In the genomic region with DNA sequence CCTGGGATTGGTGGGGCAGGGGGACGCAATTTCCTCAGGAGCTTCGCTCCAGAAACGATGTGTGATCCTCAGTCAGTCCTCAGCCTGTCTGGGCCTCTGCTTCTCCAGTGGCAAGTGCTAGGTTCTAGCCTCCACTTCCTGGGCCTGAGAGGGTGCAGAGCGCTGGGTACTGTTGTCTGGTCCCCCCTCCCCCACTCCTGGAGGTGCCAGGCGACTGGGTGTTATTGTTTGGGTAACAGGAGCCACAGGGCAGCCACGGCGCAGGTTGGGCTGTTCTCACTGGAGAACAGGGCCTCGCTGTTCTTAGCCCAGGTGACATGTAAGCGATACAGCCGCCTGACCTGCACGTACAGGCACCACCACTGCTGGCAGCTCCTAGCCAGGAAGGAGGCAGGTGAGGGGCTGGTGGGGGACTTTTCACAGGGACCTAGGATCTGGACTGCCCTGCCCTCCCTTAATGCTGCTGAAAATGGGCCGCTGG, we compare ENCODE assay signal across 9 cellular contexts. TPM values are rescaled to one million over a fixed set of nuclear protein-coding genes. Genes with fewer than 3 reads are reported as not detected.
A peak's percentile ranks its signal among the peaks of the same experiment; 100 is the strongest.
DNase-seq lines count a peak whose midpoint lies in the region; ATAC-seq and TF ChIP-seq lines count a peak whose summit lies in the region.
"Had no signal": no experiment of that assay in that cellular context is flagged by ENCODE, and none has a peak within 500 bp of the region (broad histone marks: within the 10 kb centered on the region; RNA-seq: fewer than 3 reads in every experiment).

No MANE protein-coding gene starts in this region.

- peak overlapping the region; percentile 91 for H3K4me2 ChIP-seq in PC-9

- no peak overlapping the region for H3K27ac Mint-ChIP-seq in activated naive CD4-positive, alpha-beta T cell treated with anti-CD3 and anti-CD28 coated beads for 36 hours
- H3K27ac Mint-ChIP-seq in activated T-helper 2 cell treated with anti-CD3 and anti-CD28 coated beads, Interferon-gamma antibody, Interleukin-2, Interleukin-4, amounts not matched to agents 10 μg/mL and 5 μg/mL and 100 μg/mL, durations not matched to agents 14 hours and 24 hours and 36 hours, result no peak overlapping the region
- H3K27ac Mint-ChIP-seq: activated CD8-positive, alpha-beta memory T cell treated with anti-CD3 and anti-CD28 coated beads, Interleukin-2, amount 10 ng/mL, durations not matched to agents 7 days and 5 days had no signal

- no peaks in the 10 kb centered on the region for H4K20me1 ChIP-seq in PC-9 (ENCODE audit: insufficient read depth)

- no TSS peak for BruUV-seq in PC-9 (replicated peaks; lab: Mats Ljungman, UMichigan)

- no peak for ATAC-seq in GM21381 (IDR thresholded peaks at IDR 0.05; ENCODE audit: unreplicated experiment)
- ATAC-seq: activated CD8-positive, alpha-beta memory T cell treated with anti-CD3 and anti-CD28 coated beads, Interleukin-2, amount 10 ng/mL, durations not matched to agents 7 days and 5 days had no signal

- peak overlapping the region; percentile 63 for H2AFZ ChIP-seq in PC-9

- H3K4me3 ChIP-seq in HEK293 (ENCODE audit: low read depth, low read length) (no peak overlapping the region), PC-9 (peak overlapping the region; percentile 80), iPS-18c (ENCODE audit: insufficient read depth, low read depth, low read length) (peak overlapping the region; percentile 88; the same call in 1 of the 2 replicates), skin epidermis (peak overlapping the region in 5 of 7 experiments; percentile 56 to 94 (median 80))

- H3K36me3 Mint-ChIP-seq in activated naive CD4-positive, alpha-beta T cell treated with anti-CD3 and anti-CD28 coated beads for 36 hours (ENCODE audit: low read depth), result no peaks in the 10 kb centered on the region
- H3K36me3 Mint-ChIP-seq in activated T-helper 2 cell treated with anti-CD3 and anti-CD28 coated beads, Interferon-gamma antibody, Interleukin-2, Interleukin-4, amounts not matched to agents 10 μg/mL and 5 μg/mL and 100 μg/mL, durations not matched to agents 14 hours and 24 hours and 36 hours (ENCODE audit: low read depth), result no peaks in the 10 kb centered on the region
- H3K36me3 Mint-ChIP-seq: activated CD8-positive, alpha-beta memory T cell treated with anti-CD3 and anti-CD28 coated beads, Interleukin-2, amount 10 ng/mL, durations not matched to agents 7 days and 5 days had no signal

- no peak overlapping the region for H3K4me3 Mint-ChIP-seq in activated naive CD4-positive, alpha-beta T cell treated with anti-CD3 and anti-CD28 coated beads for 36 hours
- H3K4me3 Mint-ChIP-seq in activated T-helper 2 cell treated with anti-CD3 and anti-CD28 coated beads, Interferon-gamma antibody, Interleukin-2, Interleukin-4, amounts not matched to agents 10 μg/mL and 5 μg/mL and 100 μg/mL, durations not matched to agents 14 hours and 24 hours and 36 hours (ENCODE audit: low read depth), result no peak overlapping the region
- H3K4me3 Mint-ChIP-seq: activated CD8-positive, alpha-beta memory T cell treated with anti-CD3 and anti-CD28 coated beads, Interleukin-2, amount 10 ng/mL, durations not matched to agents 7 days and 5 days had no signal

- H3K36me3 ChIP-seq in HEK293 (ENCODE audit: control insufficient read depth in 2 of 2, insufficient read depth in 1 of 2, low read length in 2 of 2), result peaks cover 0 to 6% of the 10 kb centered on the region in 2 experiments; a peak in 1 of 3 replicates
- no peaks in the 10 kb centered on the region for H3K36me3 ChIP-seq in PC-9 (ENCODE audit: low read depth)

- no peak for TF ChIP-seq CTCF in HEK293 (tag by site-specific recombination; IDR thresholded peaks at IDR 0.05)
- no peak for TF ChIP-seq CTCF in PC-9 (conservative IDR thresholded peaks at IDR 0.05)

- no peaks in the 10 kb centered on the region for H3K27me3 Mint-ChIP-seq in activated naive CD4-positive, alpha-beta T cell treated with anti-CD3 and anti-CD28 coated beads for 36 hours (ENCODE audit: low read depth)
- H3K27me3 Mint-ChIP-seq in activated T-helper 2 cell treated with anti-CD3 and anti-CD28 coated beads, Interferon-gamma antibody, Interleukin-2, Interleukin-4, amounts not matched to agents 10 μg/mL and 5 μg/mL and 100 μg/mL, durations not matched to agents 14 hours and 24 hours and 36 hours (ENCODE audit: low read depth), result peaks cover 2% of the 10 kb centered on the region

- H3K4me1 ChIP-seq in HEK293 (ENCODE audit: control insufficient read depth, insufficient read depth, low read length), result 0 out of 2 replicates have a peak, but pooled peaks cover 6% of the 10 kb centered on the region
- peaks cover 18% of the 10 kb centered on the region for H3K4me1 ChIP-seq in PC-9 (replicated peaks; ENCODE audit: insufficient read depth)

- H3K27ac ChIP-seq in HEK293 (ENCODE audit: extremely low read depth, low read depth, low read length) (0 out of 2 replicates have a peak overlapping the region, but pooled peaks have one; percentile 0), PC-9 (peak overlapping the region; percentile 74), skin epidermis (peak overlapping the region in 18 of 21 experiments; percentile 11 to 87 (median 73))

- peaks cover 37% of the 10 kb centered on the region for H3K79me2 ChIP-seq in PC-9 (ENCODE audit: low read depth)

- peaks cover 13% of the 10 kb centered on the region for H3F3A ChIP-seq in PC-9 (ENCODE audit: insufficient read depth, low read depth)

- H3K27me3 ChIP-seq in PC-9 (ENCODE audit: insufficient read depth, low read depth), result no peaks in the 10 kb centered on the region

- CTCF ChIA-PET in HEK293 (lab: Yijun Ruan, JAX) (interaction anchor here (2.2 to 2.5 kb wide), 2 partner anchors 10 to 31 kb away, joined by 8 to 19 read pairs; no protein-coding TSS in a partner anchor), PC-9 (lab: Charles Lee) (interaction anchor here (0.5 to 1.2 kb wide), 5 partner anchors 28 to 834 kb away, joined by 3 to 24 read pairs (median 4); no protein-coding TSS in a partner anchor)
- CTCF ChIA-PET in activated naive CD4-positive, alpha-beta T cell treated with anti-CD3 and anti-CD28 coated beads for 36 hours (lab: Charles Lee), result interaction anchor here (2.7 to 10.2 kb wide), 2 partner anchors 8 to 32 kb away, joined by 14 to 87 read pairs; no protein-coding TSS in a partner anchor

- H3K9me2 ChIP-seq in PC-9 (ENCODE audit: insufficient read depth), result no peaks in the 10 kb centered on the region

- POLR2A ChIA-PET in HEK293 (lab: Yijun Ruan, JAX) (interaction anchor here (4.8 kb wide), 1 partner anchor 31 kb away, joined by 24 read pairs; no protein-coding TSS in a partner anchor), PC-9 (lab: Charles Lee; ENCODE audit: unreplicated experiment) (interaction anchor here (0.6 to 1.4 kb wide), 3 partner anchors 31 to 166 kb away, joined by 4 to 5 read pairs (median 4); a partner anchor contains a TSS)

- DNase-seq in PC-9, result peak in 1 of 2 experiments; percentile 58
- no peak for DNase-seq in activated naive CD4-positive, alpha-beta T cell treated with anti-CD3 and anti-CD28 coated beads for 36 hours
- DNase-seq in activated gamma-delta T cell (lab: John Stamatoyannopoulos, UW), result no peak
- DNase-seq in activated T-helper 2 cell treated with anti-CD3 and anti-CD28 coated beads, Interferon-gamma antibody, Interleukin-2, Interleukin-4, amounts not matched to agents 10 μg/mL and 5 μg/mL and 100 μg/mL, durations not matched to agents 14 hours and 24 hours and 36 hours (ENCODE audit: low spot score), result no peak
- DNase-seq: activated CD8-positive, alpha-beta memory T cell treated with anti-CD3 and anti-CD28 coated beads, Interleukin-2, amount 10 ng/mL, durations not matched to agents 7 days and 5 days had no signal

- H3K9me3 ChIP-seq in HEK293 (ENCODE audit: control insufficient read depth, insufficient read depth, low read depth, low read length) (no peaks in the 10 kb centered on the region), PC-9 (ENCODE audit: insufficient read depth, low read depth) (no peaks in the 10 kb centered on the region), iPS-18c (ENCODE audit: control insufficient read depth, insufficient read depth, low read length) (peaks cover 4% of the 10 kb centered on the region)

- H3K9me3 Mint-ChIP-seq in activated naive CD4-positive, alpha-beta T cell treated with anti-CD3 and anti-CD28 coated beads for 36 hours, result no peaks in the 10 kb centered on the region
- H3K9me3 Mint-ChIP-seq in activated T-helper 2 cell treated with anti-CD3 and anti-CD28 coated beads, Interferon-gamma antibody, Interleukin-2, Interleukin-4, amounts not matched to agents 10 μg/mL and 5 μg/mL and 100 μg/mL, durations not matched to agents 14 hours and 24 hours and 36 hours, result no peaks in the 10 kb centered on the region

- H3K4me1 Mint-ChIP-seq in activated naive CD4-positive, alpha-beta T cell treated with anti-CD3 and anti-CD28 coated beads for 36 hours (ENCODE audit: low read depth), result peaks cover 37% of the 10 kb centered on the region
- H3K4me1 Mint-ChIP-seq in activated T-helper 2 cell treated with anti-CD3 and anti-CD28 coated beads, Interferon-gamma antibody, Interleukin-2, Interleukin-4, amounts not matched to agents 10 μg/mL and 5 μg/mL and 100 μg/mL, durations not matched to agents 14 hours and 24 hours and 36 hours (ENCODE audit: low read depth), result peaks cover 29% of the 10 kb centered on the region

- intact Hi-C loops in PC-9 (cut with micrococcal nuclease; ENCODE audit: unreplicated experiment), result loop anchor here (1.0 to 2.0 kb wide), 2 partner anchors 31 to 59 kb away; a partner anchor contains a TSS
- intact Hi-C loops in activated naive CD4-positive, alpha-beta T cell treated with anti-CD3 and anti-CD28 coated beads for 36 hours (cut with micrococcal nuclease), result no loop called here
- intact Hi-C loops in activated T-helper 2 cell treated with anti-CD3 and anti-CD28 coated beads, Interferon-gamma antibody, Interleukin-2, Interleukin-4, amounts not matched to agents 10 μg/mL and 5 μg/mL and 100 μg/mL, durations not matched to agents 14 hours and 24 hours and 36 hours (cut with micrococcal nuclease), result no loop called here

RNA-seq across cellular contexts. Expression of a gene that starts 2.1 kb away (rescaled TPM):
- total RNA-seq in PC-9 (2021), result 60.5 and 68.5 TPM in 2 replicates
- total RNA-seq in activated naive CD4-positive, alpha-beta T cell treated with anti-CD3 and anti-CD28 coated beads for 36 hours, result 10 to 100 TPM; 83.5 to 86.4 TPM
- total RNA-seq in activated T-helper 2 cell treated with anti-CD3 and anti-CD28 coated beads, Interferon-gamma antibody, Interleukin-2, Interleukin-4, amounts not matched to agents 10 μg/mL and 5 μg/mL and 100 μg/mL, durations not matched to agents 14 hours and 24 hours and 36 hours, result 190 and 199 TPM in 2 replicates

RNA-seq across cellular contexts. Expression of a gene that starts 59.5 kb away (rescaled TPM):
- total RNA-seq in PC-9 (2021), result 515 and 629 TPM in 2 replicates
- 100 to 1,000 TPM; 883 to 886 TPM for total RNA-seq in activated naive CD4-positive, alpha-beta T cell treated with anti-CD3 and anti-CD28 coated beads for 36 hours
- 579 and 591 TPM in 2 replicates for total RNA-seq in activated T-helper 2 cell treated with anti-CD3 and anti-CD28 coated beads, Interferon-gamma antibody, Interleukin-2, Interleukin-4, amounts not matched to agents 10 μg/mL and 5 μg/mL and 100 μg/mL, durations not matched to agents 14 hours and 24 hours and 36 hours

Comparison
In these comparisons a context has a peak if more than half of its experiments do, and no peak if none do; other contexts are left out.
1. H3K27ac ChIP-seq: peak in every context shown above with its lines; median percentile 74 in PC-9; 73 in skin epidermis; 0 in HEK293.